ENCODE assay signal across 15 cellular contexts in the genomic region with DNA sequence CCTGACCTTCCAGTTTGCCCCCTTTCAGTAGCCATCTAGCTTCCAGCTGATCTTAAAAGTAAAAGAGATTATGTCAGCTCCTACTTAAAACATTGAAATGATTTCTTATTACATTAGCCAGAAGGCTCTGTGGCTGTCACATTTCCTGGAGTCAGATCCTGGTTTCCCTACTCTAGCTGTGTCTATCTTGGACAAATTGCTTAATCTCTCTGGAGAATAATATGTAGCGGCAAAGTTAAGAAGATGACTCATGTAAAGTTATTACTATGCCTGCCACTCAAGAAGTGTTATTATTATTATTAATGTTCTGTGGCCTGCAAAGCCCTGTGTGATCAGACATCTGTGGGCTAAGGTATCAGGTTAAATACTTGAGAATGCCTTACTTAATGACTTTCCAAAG.
"Had no signal": no experiment of that assay in that cellular context is flagged by ENCODE, and none has a peak within 500 bp of the region (broad histone marks: within the 10 kb centered on the region; RNA-seq: fewer than 3 reads in every experiment).

No MANE protein-coding gene starts in this region.

- H3K36me3 ChIP-seq: transverse colon had no signal

- H3K27ac Mint-ChIP-seq: activated naive CD4-positive, alpha-beta T cell treated with anti-CD3 and anti-CD28 coated beads, Interleukin-2, amount 50 U/mL, for 72 hours had no signal

- H3K4me2 ChIP-seq: smooth muscle cell had no signal

- ATAC-seq: activated naive CD4-positive, alpha-beta T cell treated with anti-CD3 and anti-CD28 coated beads, Interleukin-2, amount 50 U/mL, for 72 hours; left lobe of liver; right cardiac atrium had no signal

- H3K9me3 ChIP-seq: transverse colon had no signal

- H3K4me3 ChIP-seq: coronary artery, smooth muscle cell, transverse colon had no signal

- H3K27me3 ChIP-seq: transverse colon had no signal

- H3K9me3 Mint-ChIP-seq: activated naive CD4-positive, alpha-beta T cell treated with anti-CD3 and anti-CD28 coated beads, Interleukin-2, amount 50 U/mL, for 72 hours had no signal

- H3K27ac ChIP-seq: coronary artery, epithelial cell of prostate, transverse colon had no signal

- DNase-seq: activated CD4-positive, alpha-beta T cell treated with anti-CD3 and anti-CD28 coated beads, Interleukin-2, amount 50 U/mL, for 4 hours; activated CD4-positive, CD25-positive, alpha-beta regulatory T cell treated with anti-CD3 and anti-CD28 coated beads, Interleukin-2, amount 50 U/mL, for 72 hours; activated effector memory CD4-positive, alpha-beta T cell treated with anti-CD3 and anti-CD28 coated beads, Interleukin-2, amount 50 U/mL, for 16 hours; activated T-cell treated with anti-CD3 and anti-CD28 coated beads, Interleukin-2, amount 50 U/mL, for 1 hour; effector CD8-positive, alpha-beta T cell; islet precursor cell; mesendoderm; right cardiac atrium; T-helper 9 cell; transverse colon had no signal

- H3K4me1 ChIP-seq: transverse colon had no signal

- H3K36me3 Mint-ChIP-seq: activated naive CD4-positive, alpha-beta T cell treated with anti-CD3 and anti-CD28 coated beads, Interleukin-2, amount 50 U/mL, for 72 hours had no signal
